ENCODE assay signal across 14 cellular contexts in genomic region chr14:53896773-53897172, GRCh38. TPM values are rescaled to one million over a fixed set of nuclear protein-coding genes. Genes with fewer than 3 reads are reported as not detected.
DNase-seq lines count a peak whose midpoint lies in the region; ATAC-seq and TF ChIP-seq lines count a peak whose summit lies in the region.
"Had no signal": no experiment of that assay in that cellular context is flagged by ENCODE, and none has a peak within 500 bp of the region (broad histone marks: within the 10 kb centered on the region; RNA-seq: fewer than 3 reads in every experiment).

No MANE protein-coding gene starts in this region.

- TF ChIP-seq POLR2A in adrenal gland (IDR thresholded peaks at IDR 0.05): no peak

- H3K9me3 Mint-ChIP-seq in GM23338: no peaks in the 10 kb centered on the region
- H3K9me3 Mint-ChIP-seq: CD8-positive, alpha-beta T cell had no signal

- H3F3A ChIP-seq in GM23338 (replicated peaks; ENCODE audit: low read depth): no peaks in the 10 kb centered on the region

- H3K9me2 ChIP-seq in GM23338 (ENCODE audit: insufficient read depth): peaks cover 3% of the 10 kb centered on the region; the same call in 1 of the 2 replicates

- H3K4me2 ChIP-seq in GM23338: no peak overlapping the region
- H3K4me2 ChIP-seq: A549 had no signal

- intact Hi-C loops in adrenal gland (cut with DNase I): no loop called here

- TF ChIP-seq CTCF in GM23338 (conservative IDR thresholded peaks at IDR 0.05; ENCODE audit: low read depth in 2 of 2) (no peak), foreskin fibroblast (IDR thresholded peaks at IDR 0.05; ENCODE audit: low read depth, low read length) (no peak), adrenal gland (IDR thresholded peaks at IDR 0.05) (no peak)

- H3K4me1 Mint-ChIP-seq in GM23338: no peaks in the 10 kb centered on the region

- H3K36me3 ChIP-seq in GM23338 (ENCODE audit: insufficient read depth) (no peaks in the 10 kb centered on the region), adrenal gland (replicated peaks in 1 of 2) (no peaks in the 10 kb centered on the region)
- H3K36me3 ChIP-seq: BE2C had no signal

- no peaks in the 10 kb centered on the region for H3K9me3 ChIP-seq in adrenal gland (replicated peaks in 1 of 3)
- H3K9me3 ChIP-seq: A549, BE2C had no signal

- H3K27ac Mint-ChIP-seq in GM23338: no peak overlapping the region
- H3K27ac Mint-ChIP-seq: CD8-positive, alpha-beta T cell had no signal

- no peaks in the 10 kb centered on the region for H3K4me1 ChIP-seq in GM23338 (ENCODE audit: insufficient read depth)
- no peaks in the 10 kb centered on the region for H3K4me1 ChIP-seq in adrenal gland (replicated peaks in 1 of 2)
- H3K4me1 ChIP-seq: BE2C had no signal

- H3K27ac ChIP-seq in GM23338 (ENCODE audit: low read depth): no peak overlapping the region
- H3K27ac ChIP-seq in adrenal gland: no peak overlapping the region
- H3K27ac ChIP-seq: A549 had no signal

- no peaks in the 10 kb centered on the region for H3K27me3 ChIP-seq in GM23338 (ENCODE audit: insufficient read depth)
- no peaks in the 10 kb centered on the region for H3K27me3 ChIP-seq in adrenal gland

- ATAC-seq in GM23338: no peak
- no peak for ATAC-seq in HG03025 (IDR thresholded peaks at IDR 0.05; ENCODE audit: low FRiP score, unreplicated experiment)
- ATAC-seq: A549; CD8-positive, alpha-beta T cell; PC-3 had no signal

- H3K4me3 Mint-ChIP-seq in GM23338: no peak overlapping the region
- H3K4me3 Mint-ChIP-seq: CD8-positive, alpha-beta T cell had no signal

- no peaks in the 10 kb centered on the region for H4K20me1 ChIP-seq in GM23338 (replicated peaks; ENCODE audit: insufficient read depth)

- peak; percentile 44 for DNase-seq in AG08395 (ENCODE audit: low spot score)
- no peak for DNase-seq in GM23338 (ENCODE audit: low spot score)
- peak; percentile 39 for DNase-seq in RPMI7951 (ENCODE audit: low read depth)
- peak; percentile 65 to 83 for DNase-seq in foreskin fibroblast
- no peak for DNase-seq in NCI-H187 (lab: John Stamatoyannopoulos, UW)
- DNase-seq in RKO (ENCODE audit: low spot score): no peak
- DNase-seq in adrenal gland: no peak
- DNase-seq: BE2C; CD8-positive, alpha-beta T cell; NCI-H1436 treated with DMSO at 0.1 percent for 48 hours; NCI-H345; PC-3 had no signal

- H3K79me2 ChIP-seq in GM23338 (replicated peaks; ENCODE audit: insufficient read depth): no peaks in the 10 kb centered on the region

- H3K4me3 ChIP-seq in GM23338 (no peak overlapping the region), foreskin fibroblast (ENCODE audit: low read depth in 1 of 2, low read length in 2 of 2) (no peak overlapping the region), adrenal gland (no peak overlapping the region)
- H3K4me3 ChIP-seq: A549 had no signal

- peak overlapping the region; percentile 66; the same call in 1 of the 2 replicates for H2AFZ ChIP-seq in GM23338

- no peaks in the 10 kb centered on the region for H3K36me3 Mint-ChIP-seq in GM23338 (ENCODE audit: low read depth)
- H3K36me3 Mint-ChIP-seq: CD8-positive, alpha-beta T cell had no signal

- 38 to 70% (median 49%) methylated on average over 1 of the region's 1 CpG for WGBS in adrenal gland, 4 donors

- H3K27me3 Mint-ChIP-seq in GM23338 (ENCODE audit: insufficient read depth, low read depth, poor library complexity): peaks cover 2% of the 10 kb centered on the region

TF ChIP-seq in GM23338, 12 proteins besides CTCF, POLR2A, EP300 and RAD21:
- TF ChIP-seq NANOG (IDR thresholded peaks at IDR 0.05; ENCODE audit: borderline replicate concordance) (no peak), JUNB (IDR thresholded peaks at IDR 0.05; ENCODE audit: unreplicated experiment) (no peak), ETS1 (IDR thresholded peaks at IDR 0.05) (no peak), ZNF331 (CRISPR knock-in tag; IDR thresholded peaks at IDR 0.05; ENCODE audit: low read depth) (no peak), CREB1 (CRISPR knock-in tag; IDR thresholded peaks at IDR 0.05; ENCODE audit: low read depth) (no peak), EZH2phosphoT487 (IDR thresholded peaks at IDR 0.05; ENCODE audit: unreplicated experiment) (no peak), STAT1 (IDR thresholded peaks at IDR 0.05; ENCODE audit: unreplicated experiment) (no peak)

RNA-seq across cellular contexts. Expression of gene BMP4, which starts 59.9 kb away (rescaled TPM):
- 3.9 and 5.0 TPM in 2 replicates for total RNA-seq in GM23338 (2014; rRNA removed; shearing (Covaris generic))
- polyA plus RNA-seq in GM23338 (2016; fragmentation: Nextera tagmentation; extraction: Ambion mirVana): 2.5 and 3.0 TPM in 2 replicates
- 76.8 and 77.1 TPM in 2 replicates for total RNA-seq in RPMI7951 (2014; rRNA removed; shearing (Covaris generic))
- 10 to 100 TPM in 6 of 8 donors, 1 to 10 TPM in 2; 2.2 to 37.0 (median 19.4) TPM for total RNA-seq in adrenal gland
- 10 to 100 TPM in 2 of 3 donors, 1 to 10 TPM in 1; 4.6 to 25.6 (median 24.6) TPM for polyA plus RNA-seq in adrenal gland
- total RNA-seq: CD8-positive, alpha-beta T cell had no signal

Comparison
In these comparisons a context has a peak if more than half of its experiments do, and no peak if none do; other contexts are left out.
1. DNase-seq: peak in AG08395 (single experiment), RPMI7951 (single experiment) and foreskin fibroblast (2 of 2); none in GM23338 (single experiment), NCI-H187 (0 of 2), RKO (single experiment) and adrenal gland (0 of 7).